In the genomic region with DNA sequence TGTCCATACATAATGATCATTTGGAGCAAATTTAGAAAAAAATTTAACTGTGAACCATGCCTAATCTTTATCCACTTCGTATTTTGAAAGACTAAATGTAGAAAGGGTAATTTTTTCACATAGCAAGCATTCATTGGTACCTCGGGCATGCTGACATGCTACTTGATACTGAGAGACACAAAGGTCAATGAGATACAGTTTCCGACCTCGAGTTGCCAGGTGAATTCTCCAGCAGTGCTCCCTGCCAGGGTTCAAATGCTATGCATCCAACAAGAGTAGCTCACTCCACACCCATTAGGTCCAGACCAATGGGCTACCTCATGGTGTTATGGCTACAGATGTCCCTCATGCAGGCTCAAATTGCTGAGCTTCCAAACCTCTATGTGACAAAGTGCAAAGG, we compare ENCODE assay signal across 22 cellular contexts.
A peak's percentile ranks its signal among the peaks of the same experiment; 100 is the strongest.
DNase-seq lines count a peak whose midpoint lies in the region; ATAC-seq, FAIRE-seq and TF ChIP-seq lines count a peak whose summit lies in the region.
"Had no signal": no experiment of that assay in that cellular context is flagged by ENCODE, and none has a peak within 500 bp of the region (broad histone marks: within the 10 kb centered on the region; RNA-seq: fewer than 3 reads in every experiment).

No MANE protein-coding gene starts in this region.

- no peak overlapping the region for H2BK120ac ChIP-seq in mesenchymal stem cell (ENCODE audit: low read depth, low read length)

- H3K9me3 ChIP-seq in SK-N-MC (ENCODE audit: low read depth, low read length) (no peaks in the 10 kb centered on the region), mesenchymal stem cell (ENCODE audit: control insufficient read depth, low read length) (no peaks in the 10 kb centered on the region)
- H3K9me3 ChIP-seq: BLaER1 had no signal

- WGBS in mesenchymal stem cell: 97% methylated on average over 4 of the region's 4 CpGs

- FAIRE-seq in GM12891 (lab: Jason Lieb, UNC): peak; percentile 67
- FAIRE-seq: A204.1, GM12878, H54 had no signal

- no peaks in the 10 kb centered on the region for H3K36me3 ChIP-seq in SK-N-MC (ENCODE audit: insufficient read depth, low read length)
- no peaks in the 10 kb centered on the region for H3K36me3 ChIP-seq in mesenchymal stem cell (ENCODE audit: control insufficient read depth in 1 of 2, insufficient read depth in 2 of 2, low read depth in 1 of 2, low read length in 2 of 2)
- H3K36me3 ChIP-seq: BLaER1 had no signal

- no peak overlapping the region for H2AFZ ChIP-seq in mesenchymal stem cell (ENCODE audit: low read depth, low read length)

- H3K4me3 ChIP-seq in SK-N-MC (no peak overlapping the region), mesenchymal stem cell (ENCODE audit: insufficient read depth in 1 of 2, low read depth in 1 of 2, low read length in 2 of 2) (no peak overlapping the region)
- H3K4me3 ChIP-seq: BLaER1, GM12878 had no signal

- no peak for DNase-seq in Right ventricle myocardium inferior (ENCODE audit: missing footprints)
- DNase-seq in left cardiac atrium: no peak
- DNase-seq in GM12891 (ENCODE audit: insufficient read length, low spot score): no peak
- DNase-seq in SK-N-MC (ENCODE audit: low read depth, low spot score): no peak
- DNase-seq in mesenchymal stem cell: no peak
- no peak for DNase-seq in glomerular visceral epithelial cell (ENCODE audit: extremely low spot score)
- no peak for DNase-seq in iPS-NIHi11 (ENCODE audit: low spot score)
- no peak for DNase-seq in kidney glomerular epithelial cell (lab: John Stamatoyannopoulos, UW)
- DNase-seq: Caco-2; CD4-positive, CD25-positive, alpha-beta regulatory T cell; CD8-positive, alpha-beta T cell; DMS79; EL; GDM1; GOT3; HCEC 1CT had no signal

- H2BK5ac ChIP-seq in mesenchymal stem cell (ENCODE audit: low read depth, low read length, poor library complexity, severe bottlenecking): no peak overlapping the region

- peaks cover 0 to 3% of the 10 kb centered on the region in 2 experiments for H3K27me3 ChIP-seq in mesenchymal stem cell (ENCODE audit: control insufficient read depth in 1 of 2, insufficient read depth in 1 of 2, low read length in 2 of 2)
- H3K27me3 ChIP-seq: BLaER1 had no signal

- H3K27ac ChIP-seq in SK-N-MC: peak overlapping the region; percentile 26; the same call in 1 of the 2 replicates
- H3K27ac ChIP-seq in mesenchymal stem cell (ENCODE audit: low read length, poor library complexity, severe bottlenecking): no peak overlapping the region
- H3K27ac ChIP-seq: 22Rv1, BLaER1, C4-2B had no signal

- no peak overlapping the region for H3K4me2 ChIP-seq in mesenchymal stem cell (ENCODE audit: low read length, poor library complexity, severe bottlenecking)
- H3K4me2 ChIP-seq: BLaER1 had no signal

- no peak overlapping the region for H3K4ac ChIP-seq in mesenchymal stem cell (ENCODE audit: low read depth in 1 of 2, low read length in 2 of 2)

- ATAC-seq in Right ventricle myocardium inferior (peak; percentile 55), left cardiac atrium (no peak)
- ATAC-seq: CD8-positive, alpha-beta T cell; GM12878 had no signal

- H3K79me1 ChIP-seq in mesenchymal stem cell (replicated peaks; ENCODE audit: low read length, poor library complexity, severe bottlenecking): no peaks in the 10 kb centered on the region

- H3K23ac ChIP-seq in mesenchymal stem cell (ENCODE audit: low read length in 2 of 2): no peak overlapping the region

- no peak overlapping the region for H4K91ac ChIP-seq in mesenchymal stem cell (ENCODE audit: low read length)

- no peak overlapping the region for H3K9ac ChIP-seq in SK-N-MC (ENCODE audit: insufficient read length)
- no peak overlapping the region for H3K9ac ChIP-seq in mesenchymal stem cell (ENCODE audit: low read length)
- H3K9ac ChIP-seq: BLaER1 had no signal

- no peak overlapping the region for H2BK12ac ChIP-seq in mesenchymal stem cell (ENCODE audit: low read length in 2 of 2)

- no peaks in the 10 kb centered on the region for H3K4me1 ChIP-seq in mesenchymal stem cell (ENCODE audit: control insufficient read depth, insufficient read depth, low read depth, low read length)
- H3K4me1 ChIP-seq: BLaER1 had no signal

- no peak overlapping the region for H3K14ac ChIP-seq in mesenchymal stem cell (ENCODE audit: low read length in 2 of 2)

- TF ChIP-seq POLR2A in GM12891 (IDR thresholded peaks at IDR 0.05; ENCODE audit: low read depth, low read length): no peak

- no peak overlapping the region for H2AK5ac ChIP-seq in mesenchymal stem cell (ENCODE audit: low read length, severe bottlenecking)

- no peak overlapping the region for H2BK15ac ChIP-seq in mesenchymal stem cell (ENCODE audit: low read depth, poor library complexity, severe bottlenecking)

- H3K18ac ChIP-seq in mesenchymal stem cell (ENCODE audit: low read depth in 1 of 2, low read length in 2 of 2): no peak overlapping the region

- peak overlapping the region; percentile 55 for H4K8ac ChIP-seq in mesenchymal stem cell (ENCODE audit: low read length)

- intact Hi-C loops in Right ventricle myocardium inferior (cut with DNase I) (loop anchor here (10.0 kb wide), 3 partner anchors 49 to 711 kb away; no protein-coding TSS in a partner anchor), left cardiac atrium (cut with DNase I) (no loop called here)

TF ChIP-seq in GM12891, 5 proteins besides CTCF, POLR2A, EP300 and RAD21:
- TF ChIP-seq PAX5 (IDR thresholded peaks at IDR 0.05; ENCODE audit: insufficient read depth, low read length, severe bottlenecking) (no peak), SPI1 (IDR thresholded peaks at IDR 0.05; ENCODE audit: low read depth, low read length) (no peak), POU2F2 (IDR thresholded peaks at IDR 0.05; ENCODE audit: low read depth, low read length) (no peak), TAF1 (IDR thresholded peaks at IDR 0.05; ENCODE audit: low read depth, low read length) (no peak), POLR2AphosphoS5 (IDR thresholded peaks at IDR 0.05; ENCODE audit: low read depth, low read length) (no peak)
